11 cellular contexts compared by ENCODE assay signal in the genomic region with DNA sequence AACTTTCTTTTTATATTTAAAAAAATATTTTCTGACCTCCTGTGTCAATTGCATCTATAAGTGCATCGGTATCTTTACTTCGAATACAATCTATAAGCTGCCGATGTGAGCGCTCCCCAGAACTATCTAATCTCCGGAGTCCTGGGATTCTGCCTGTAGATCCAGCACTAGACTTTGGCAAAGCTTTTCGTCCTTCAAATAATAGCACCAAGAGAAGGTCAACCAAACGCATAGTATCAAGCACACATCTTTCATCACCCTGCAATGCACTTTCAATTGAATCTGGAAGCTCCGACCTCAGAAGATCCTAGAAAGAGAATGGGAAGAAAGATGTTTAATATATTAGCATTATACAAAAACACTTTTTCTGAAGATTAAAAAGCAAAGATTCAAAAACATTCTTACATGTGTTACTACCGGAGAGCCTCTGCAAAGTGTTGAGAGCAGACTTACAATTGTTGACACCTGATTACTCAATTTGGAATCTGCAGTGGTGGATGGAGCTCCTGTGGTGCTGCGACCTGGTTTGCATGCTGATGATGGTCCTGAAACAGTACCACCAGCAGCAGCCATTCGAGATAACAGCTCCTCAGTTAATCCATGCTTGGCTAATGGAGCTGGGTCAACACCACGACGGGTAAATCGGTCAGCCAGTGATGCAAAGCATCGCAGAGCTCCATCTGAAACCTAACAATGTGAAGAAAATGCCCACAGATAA. TPM values are rescaled to one million over a fixed set of nuclear protein-coding genes. Genes with fewer than 3 reads are reported as not detected.
DNase-seq lines count a peak whose midpoint lies in the region; ATAC-seq and TF ChIP-seq lines count a peak whose summit lies in the region.
"Had no signal": no experiment of that assay in that cellular context is flagged by ENCODE, and none has a peak within 500 bp of the region (broad histone marks: within the 10 kb centered on the region; RNA-seq: fewer than 3 reads in every experiment).

No MANE protein-coding gene starts in this region.

- H3K4me1 ChIP-seq in right atrium auricular region (no peaks in the 10 kb centered on the region), HCT116 (ENCODE audit: control insufficient read depth in 1 of 2, insufficient read depth in 2 of 2, low read length in 2 of 2) (peaks cover 0 to 15% of the 10 kb centered on the region in 2 experiments; a peak in 2 of 4 replicates), psoas muscle (peaks cover 4% of the 10 kb centered on the region)
- H3K4me1 ChIP-seq: BLaER1 treated with 17β-estradiol and CSF1 and Interleukin-3, amounts not matched to agents 10 nM and 100 nM had no signal

- H3K36me3 ChIP-seq in right atrium auricular region (peaks cover 74% of the 10 kb centered on the region), HCT116 (ENCODE audit: control insufficient read depth in 1 of 2, insufficient read depth in 2 of 2, low read length in 2 of 2) (peaks cover 25 to 41% of the 10 kb centered on the region in 2 experiments; a peak in 3 of 4 replicates), psoas muscle (ENCODE audit: insufficient read depth in 1 of 2, low read depth in 1 of 2) (peaks cover 8 to 100% of the 10 kb centered on the region in 2 donors)

- H3K79me2 ChIP-seq in HCT116 (ENCODE audit: insufficient read depth, low read length), result peaks cover 35% of the 10 kb centered on the region

- TF ChIP-seq RAD21 in HCT116 (IDR thresholded peaks at IDR 0.05; ENCODE audit: low read depth), result no peak

- no peak overlapping the region for H3K4me2 ChIP-seq in HCT116 (ENCODE audit: low read length)
- H3K4me2 ChIP-seq: BLaER1 treated with 17β-estradiol and CSF1 and Interleukin-3, amounts not matched to agents 10 nM and 100 nM had no signal

- H3K9me2 ChIP-seq in HCT116 (ENCODE audit: insufficient read depth), result no peaks in the 10 kb centered on the region

- no peaks in the 10 kb centered on the region for H3K27me3 ChIP-seq in right atrium auricular region
- no peaks in the 10 kb centered on the region for H3K27me3 ChIP-seq in HCT116 (ENCODE audit: insufficient read depth, low read length)
- no peaks in the 10 kb centered on the region for H3K27me3 ChIP-seq in psoas muscle (ENCODE audit: insufficient read depth in 3 of 3, low read length in 2 of 3)
- H3K27me3 ChIP-seq: BLaER1 treated with 17β-estradiol and CSF1 and Interleukin-3, amounts not matched to agents 10 nM and 100 nM had no signal

- no peaks in the 10 kb centered on the region for H4K20me1 ChIP-seq in HCT116 (ENCODE audit: insufficient read depth)

- TF ChIP-seq CTCF in right atrium auricular region (IDR thresholded peaks at IDR 0.05) (no peak), HCT116 (IDR thresholded peaks at IDR 0.05 in 2 of 3, conservative IDR thresholded peaks at IDR 0.05 in 1 of 3; ENCODE audit: borderline replicate concordance in 1 of 3, insufficient read depth in 1 of 3, low read depth in 2 of 3, low read length in 2 of 3) (no peak), psoas muscle (IDR thresholded peaks at IDR 0.05) (no peak)

- H3K4me3 ChIP-seq in right atrium auricular region, result no peak overlapping the region
- no peak overlapping the region for H3K4me3 ChIP-seq in HCT116 (replicated peaks in 1 of 2; ENCODE audit: low read depth in 1 of 2, low read length in 2 of 2)
- H3K4me3 ChIP-seq in psoas muscle, result no peak overlapping the region
- H3K4me3 ChIP-seq: BLaER1 treated with 17β-estradiol and CSF1 and Interleukin-3, amounts not matched to agents 10 nM and 100 nM had no signal

- CTCF ChIA-PET in HCT116 (lab: Charles Lee), result no interaction called here

- DNase-seq in Right ventricle myocardium superior (no peak), right atrium auricular region (ENCODE audit: low spot score) (no peak), HCT116 (ENCODE audit: low read depth, low spot score) (no peak), cerebellar cortex (ENCODE audit: low spot score) (peak; percentile 15), psoas muscle (no peak), NCI-H2196 (lab: John Stamatoyannopoulos, UW; ENCODE audit: unreplicated experiment) (no peak), pons (ENCODE audit: low spot score) (no peak)
- DNase-seq: ACHN; CD4-positive, CD25-positive, alpha-beta regulatory T cell; DMS53 had no signal

- H3K27ac ChIP-seq in right atrium auricular region, result no peak overlapping the region
- H3K27ac ChIP-seq in HCT116 (ENCODE audit: low read depth, low read length), result no peak overlapping the region
- peak overlapping the region; percentile 53 for H3K27ac ChIP-seq in psoas muscle
- H3K27ac ChIP-seq: BLaER1 treated with 17β-estradiol and CSF1 and Interleukin-3, amounts not matched to agents 10 nM and 100 nM had no signal

- TSS peak; percentile 20 for BruUV-seq in HCT116 (replicated peaks; lab: Mats Ljungman, UMichigan)

- POLR2A ChIA-PET in HCT116 (lab: Charles Lee), result no interaction called here

- WGBS in psoas muscle, 3 donors, result 84 to 91% (median 85%) methylated on average over 15 of the region's 15 CpGs

- ATAC-seq in Right ventricle myocardium superior (ENCODE audit: poor library complexity) (peak; percentile 60), HCT116 (no peak), psoas muscle (no peak)

- no peak overlapping the region for H3K9ac ChIP-seq in HCT116 (ENCODE audit: low read length)
- H3K9ac ChIP-seq: BLaER1 treated with 17β-estradiol and CSF1 and Interleukin-3, amounts not matched to agents 10 nM and 100 nM had no signal

- no peak overlapping the region for H2AFZ ChIP-seq in HCT116 (ENCODE audit: low read depth, low read length, poor library complexity, severe bottlenecking)

- RAD21 ChIA-PET in HCT116 (lab: Charles Lee; ENCODE audit: low non-redundant PET in 1 of 2, low total read pairs in 2 of 2, uncharacterized antibody in 2 of 2, unreplicated experiment in 2 of 2), result no interaction called here

- no peak for TF ChIP-seq POLR2A in HCT116 (IDR thresholded peaks at IDR 0.05; ENCODE audit: borderline replicate concordance, extremely low read depth, insufficient read depth, insufficient read length)

- no peaks in the 10 kb centered on the region for H3K9me3 ChIP-seq in right atrium auricular region
- no peaks in the 10 kb centered on the region for H3K9me3 ChIP-seq in HCT116 (ENCODE audit: control insufficient read depth in 1 of 2, insufficient read depth in 1 of 2, low read depth in 1 of 2, low read length in 2 of 2)
- no peaks in the 10 kb centered on the region for H3K9me3 ChIP-seq in psoas muscle
- H3K9me3 ChIP-seq: BLaER1 treated with 17β-estradiol and CSF1 and Interleukin-3, amounts not matched to agents 10 nM and 100 nM had no signal

- intact Hi-C loops in Right ventricle myocardium superior (cut with DNase I), result no loop called here
- intact Hi-C loops in HCT116 (cut with micrococcal nuclease), result no loop called here
- intact Hi-C loops in psoas muscle (cut with DNase I), result no loop called here

TF ChIP-seq in HCT116, 20 proteins besides CTCF, POLR2A, EP300 and RAD21:
- no peak for TF ChIP-seq CBX3 (IDR thresholded peaks at IDR 0.05; ENCODE audit: low read depth)
- no peak for TF ChIP-seq SRF (IDR thresholded peaks at IDR 0.05; ENCODE audit: low read depth)
- TF ChIP-seq, protein P1, sequence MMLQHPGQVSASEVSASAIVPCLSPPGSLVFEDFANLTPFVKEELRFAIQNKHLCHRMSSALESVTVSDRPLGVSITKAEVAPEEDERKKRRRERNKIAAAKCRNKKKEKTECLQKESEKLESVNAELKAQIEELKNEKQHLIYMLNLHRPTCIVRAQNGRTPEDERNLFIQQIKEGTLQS (IDR thresholded peaks at IDR 0.05), result no peak
- TF ChIP-seq, protein P2, sequence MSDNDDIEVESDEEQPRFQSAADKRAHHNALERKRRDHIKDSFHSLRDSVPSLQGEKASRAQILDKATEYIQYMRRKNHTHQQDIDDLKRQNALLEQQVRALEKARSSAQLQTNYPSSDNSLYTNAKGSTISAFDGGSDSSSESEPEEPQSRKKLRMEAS (IDR thresholded peaks at IDR 0.05), result no peak
TF ChIP-seq in HCT116: peak in this region for 0.

RNA-seq across cellular contexts. Expression of gene HECTD1, which starts 34.3 kb away (rescaled TPM):
- 145 TPM for total RNA-seq in Right ventricle myocardium superior
- total RNA-seq in right atrium auricular region, result 100 to 1,000 TPM; 130 to 145 TPM
- total RNA-seq in HCT116 (2021; ENCODE audit: unreplicated experiment), result 160 TPM
- polyA plus RNA-seq in HCT116 (2012), result 68.8 and 71.3 TPM in 2 replicates
- 100 to 1,000 TPM; 189 to 405 (median 301) TPM for total RNA-seq in psoas muscle
- polyA plus RNA-seq in psoas muscle, result 100 to 1,000 TPM; 151 to 217 (median 188) TPM
